ENCODE assay signal across 26 cellular contexts in the genomic region with DNA sequence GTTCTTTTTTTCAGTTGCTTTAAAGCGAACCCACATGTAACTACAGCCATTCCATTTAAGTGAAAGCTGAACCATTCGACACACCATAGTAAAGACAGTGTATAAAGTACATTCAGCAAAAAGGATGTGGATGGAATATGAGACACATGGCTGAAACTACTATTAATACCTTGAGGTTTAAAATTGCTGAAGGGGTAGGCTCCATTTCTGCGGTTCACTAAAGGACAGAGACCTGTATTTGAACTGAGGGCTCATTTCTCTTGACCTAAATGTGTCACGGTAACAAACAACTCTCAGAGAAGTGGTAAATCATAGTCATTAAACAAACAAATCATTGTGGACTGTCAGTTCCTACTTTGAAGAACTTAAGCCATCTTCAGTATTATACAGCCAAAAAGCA.
DNase-seq lines count a peak whose midpoint lies in the region; ATAC-seq and TF ChIP-seq lines count a peak whose summit lies in the region.
"Had no signal": no experiment of that assay in that cellular context is flagged by ENCODE, and none has a peak within 500 bp of the region (broad histone marks: within the 10 kb centered on the region; RNA-seq: fewer than 3 reads in every experiment).

No MANE protein-coding gene starts in this region.

- ATAC-seq in psoas muscle = peak in 3 of 4 donors; percentile 50 to 91 (median 75)
- no peak for ATAC-seq in GM21619 (IDR thresholded peaks at IDR 0.05; ENCODE audit: unreplicated experiment)
- ATAC-seq: GM12878, PC-3 had no signal

- TF ChIP-seq CTCF in psoas muscle (IDR thresholded peaks at IDR 0.05) = no peak

- intact Hi-C loops in psoas muscle (cut with DNase I) = no loop called here

- DNase-seq in NCI-H2227 (lab: John Stamatoyannopoulos, UW; ENCODE audit: unreplicated experiment) (peak; percentile 28), NCI-H2227 treated with DMSO at 0.1 percent for 48 hours (lab: John Stamatoyannopoulos, UW) (no peak), NCI-H460 (ENCODE audit: extremely low read depth, low read depth) (peak; percentile 25), RPMI8226 (peak; percentile 10), psoas muscle (no peak), 8988T (no peak), DMS114 treated with DMSO at 0.1 percent for 48 hours (lab: John Stamatoyannopoulos, UW; ENCODE audit: unreplicated experiment) (no peak)
- DNase-seq: CD8-positive, alpha-beta memory T cell; DMS 273 treated with DMSO at 0.1 percent for 48 hours; GDM1; GOT3; HCEC 1CT; Karpas-422; NCI-H1105; NCI-H1694 treated with DMSO at 0.1 percent for 48 hours; NCI-H2171 treated with DMSO at 0.1 percent for 48 hours; NCI-H446; NCI-H774; NK-92 treated with Interleukin-12 subunit alpha and Interleukin-12 subunit beta, amount 100 ng/mL, for 24 hours; PC-3; SHP77; T-helper 1 cell had no signal

- 25 to 41% (median 36%) methylated on average over 4 of the region's 4 CpGs for WGBS in psoas muscle, 3 donors

- H3K27ac ChIP-seq in psoas muscle = peak overlapping the region; percentile 27
- H3K27ac ChIP-seq: C4-2B, RWPE1 had no signal

- H3K9me3 ChIP-seq in psoas muscle = no peaks in the 10 kb centered on the region

- no peaks in the 10 kb centered on the region for H3K27me3 ChIP-seq in psoas muscle (ENCODE audit: insufficient read depth in 3 of 3, low read length in 2 of 3)

- no peaks in the 10 kb centered on the region for H3K4me1 ChIP-seq in psoas muscle

- H3K36me3 ChIP-seq in psoas muscle (ENCODE audit: insufficient read depth in 1 of 2, low read depth in 1 of 2) = no peaks in the 10 kb centered on the region

- no peak overlapping the region for H3K4me3 ChIP-seq in psoas muscle
- H3K4me3 ChIP-seq: GM12878 had no signal

Comparison
In these comparisons a context has a peak if more than half of its experiments do, and no peak if none do; other contexts are left out.
1. DNase-seq: peak in NCI-H2227 (single experiment), NCI-H460 (single experiment) and RPMI8226 (single experiment); none in NCI-H2227 treated with DMSO at 0.1 percent for 48 hours (single experiment), psoas muscle (0 of 2), 8988T (single experiment) and DMS114 treated with DMSO at 0.1 percent for 48 hours (single experiment).